1 cellular context compared by ENCODE assay signal in the genomic region with DNA sequence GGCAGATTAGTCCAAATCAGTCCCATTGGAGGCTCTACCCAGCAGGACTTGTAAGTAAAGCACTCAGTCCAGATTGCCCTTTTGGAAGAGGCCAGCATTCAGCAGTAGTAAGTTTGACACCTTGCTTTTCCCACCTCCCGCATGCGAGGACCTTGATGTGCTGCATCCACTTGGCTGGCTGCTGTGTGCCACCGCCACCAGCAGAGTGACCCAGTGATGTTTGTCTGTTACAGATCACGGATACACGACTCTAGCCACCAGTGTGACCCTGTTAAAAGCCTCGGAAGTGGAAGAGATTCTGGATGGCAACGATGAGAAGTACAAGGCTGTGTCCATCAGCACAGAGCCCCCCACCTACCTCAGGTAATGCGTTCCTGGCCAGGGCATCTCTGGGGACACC.
TF ChIP-seq lines count a peak whose summit lies in the region.

No MANE protein-coding gene starts in this region.

TF ChIP-seq in GM23338, 12 proteins besides CTCF, POLR2A, EP300 and RAD21 (continued from another document):
- TF ChIP-seq ZNF114 (CRISPR knock-in tag; IDR thresholded peaks at IDR 0.05) (no peak), EZH2phosphoT487 (IDR thresholded peaks at IDR 0.05; ENCODE audit: unreplicated experiment) (no peak)
